In the genomic region with DNA sequence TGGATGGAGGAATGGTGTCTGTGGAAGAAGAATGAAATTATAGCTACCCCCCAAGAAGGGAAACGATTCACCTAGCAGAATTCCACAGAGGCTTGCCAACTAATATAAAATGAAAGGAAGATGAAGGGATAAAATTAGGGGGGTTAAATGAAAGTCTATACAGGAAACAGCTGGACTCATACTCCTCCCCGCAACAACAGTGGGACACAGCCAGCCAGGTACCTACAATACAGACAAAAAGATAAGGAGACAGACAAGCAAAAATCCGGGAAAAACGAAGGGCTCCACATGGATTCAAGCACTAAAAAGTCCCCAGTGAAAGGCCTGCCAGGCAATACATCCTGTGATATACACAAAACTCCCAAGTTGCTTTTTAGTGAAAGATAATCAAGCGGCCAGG, we compare ENCODE assay signal across 28 cellular contexts. TPM values are rescaled to one million over a fixed set of nuclear protein-coding genes. Genes with fewer than 3 reads are reported as not detected.
DNase-seq lines count a peak whose midpoint lies in the region; ATAC-seq, FAIRE-seq and TF ChIP-seq lines count a peak whose summit lies in the region.
"Had no signal": no experiment of that assay in that cellular context is flagged by ENCODE, and none has a peak within 500 bp of the region (broad histone marks: within the 10 kb centered on the region; RNA-seq: fewer than 3 reads in every experiment).

No MANE protein-coding gene starts in this region.

- H3K4me3 ChIP-seq in HUES6 (ENCODE audit: low read depth, low read length) (no peak overlapping the region), endothelial cell of umbilical vein (replicated peaks in 1 of 3; ENCODE audit: insufficient read depth in 1 of 3, low read depth in 1 of 3, low read length in 3 of 3) (no peak overlapping the region)
- H3K4me3 ChIP-seq: A549; BLaER1 treated with 17β-estradiol and CSF1 and Interleukin-3, amounts not matched to agents 10 nM and 100 nM; GM12878; GM23338 had no signal

- intact Hi-C loops in endothelial cell of umbilical vein (cut with micrococcal nuclease): no loop called here

- DNase-seq in central memory CD8-positive, alpha-beta T cell (ENCODE audit: low spot score in 2 of 2): no peak
- peak; percentile 11 for DNase-seq in endothelial cell of umbilical vein (ENCODE audit: low read depth, low spot score)
- no peak for DNase-seq in natural killer cell treated with Interleukin-12 subunit alpha and Interleukin-12 subunit beta and Interleukin-15 and Interleukin-18, amount 100 ng/mL, for 72 hours (ENCODE audit: low spot score)
- no peak for DNase-seq in hypothalamus (lab: John Stamatoyannopoulos, UW)
- no peak for DNase-seq in activated CD4-positive, CD25-positive, alpha-beta regulatory T cell treated with anti-CD3 and anti-CD28 coated beads, Interleukin-2, amount 50 U/mL, for 72 hours
- DNase-seq in activated CD8-positive, alpha-beta T cell treated with anti-CD3 and anti-CD28 coated beads, Interleukin-2, amount 10 ng/mL, durations not matched to agents 7 days and 5 days: no peak
- no peak for DNase-seq in NOMO-1 treated with DMSO at 0.1 percent for 48 hours (lab: John Stamatoyannopoulos, UW; ENCODE audit: unreplicated experiment)
- DNase-seq: 8988T; ACHN; AML-193; BE2C; CD4-positive, alpha-beta T cell; CD8-positive, alpha-beta memory T cell; DMS 273 treated with DMSO at 0.1 percent for 48 hours; DMS79; EL; GDM1; H9 had no signal

- H3K9me1 ChIP-seq in endothelial cell of umbilical vein (replicated peaks; ENCODE audit: control insufficient read depth, extremely low read depth, insufficient read depth, low read length): no peaks in the 10 kb centered on the region

- TF ChIP-seq POLR2A in endothelial cell of umbilical vein (IDR thresholded peaks at IDR 0.05; ENCODE audit: low read depth, low read length): no peak

- no peaks in the 10 kb centered on the region for H3K9me3 Mint-ChIP-seq in central memory CD8-positive, alpha-beta T cell
- H3K9me3 Mint-ChIP-seq in natural killer cell treated with Interleukin-12 subunit alpha and Interleukin-12 subunit beta and Interleukin-15 and Interleukin-18, amount 100 ng/mL, for 72 hours: no peaks in the 10 kb centered on the region
- no peaks in the 10 kb centered on the region for H3K9me3 Mint-ChIP-seq in activated CD8-positive, alpha-beta T cell treated with anti-CD3 and anti-CD28 coated beads, Interleukin-2, amount 10 ng/mL, durations not matched to agents 7 days and 5 days (ENCODE audit: insufficient read depth)
- H3K9me3 Mint-ChIP-seq: CD4-positive, alpha-beta T cell; CD8-positive, alpha-beta memory T cell had no signal

- peaks cover 19% of the 10 kb centered on the region for H3K36me3 Mint-ChIP-seq in central memory CD8-positive, alpha-beta T cell (ENCODE audit: insufficient read depth)
- peaks cover 16% of the 10 kb centered on the region for H3K36me3 Mint-ChIP-seq in natural killer cell treated with Interleukin-12 subunit alpha and Interleukin-12 subunit beta and Interleukin-15 and Interleukin-18, amount 100 ng/mL, for 72 hours
- H3K36me3 Mint-ChIP-seq in activated CD8-positive, alpha-beta T cell treated with anti-CD3 and anti-CD28 coated beads, Interleukin-2, amount 10 ng/mL, durations not matched to agents 7 days and 5 days (ENCODE audit: low read depth): peaks cover 49% of the 10 kb centered on the region

- peaks cover 4% of the 10 kb centered on the region; the same call in 1 of the 2 replicates for H3K36me3 ChIP-seq in HUES6 (ENCODE audit: control insufficient read depth, insufficient read depth, low read length)
- no peaks in the 10 kb centered on the region for H3K36me3 ChIP-seq in endothelial cell of umbilical vein (ENCODE audit: control insufficient read depth in 2 of 2, extremely low read depth in 1 of 2, insufficient read depth in 2 of 2, low read length in 2 of 2)

- peaks cover 2% of the 10 kb centered on the region for H3K79me2 ChIP-seq in endothelial cell of umbilical vein (ENCODE audit: control insufficient read depth, insufficient read depth, low read length)

- peaks cover 7% of the 10 kb centered on the region for H3K9me3 ChIP-seq in HUES6 (ENCODE audit: control insufficient read depth, insufficient read depth, low read depth, low read length)
- H3K9me3 ChIP-seq in endothelial cell of umbilical vein (replicated peaks; ENCODE audit: control insufficient read depth, insufficient read depth, low read length): no peaks in the 10 kb centered on the region
- H3K9me3 ChIP-seq: A549; BLaER1 treated with 17β-estradiol and CSF1 and Interleukin-3, amounts not matched to agents 10 nM and 100 nM had no signal

- H4K20me1 ChIP-seq in endothelial cell of umbilical vein (replicated peaks; ENCODE audit: control insufficient read depth, extremely low read depth, insufficient read depth, low read length): no peaks in the 10 kb centered on the region

- H3K9ac ChIP-seq in HUES6 (ENCODE audit: low read length): no peak overlapping the region
- no peak overlapping the region for H3K9ac ChIP-seq in endothelial cell of umbilical vein (replicated peaks; ENCODE audit: extremely low read depth, insufficient read depth, low read length)
- H3K9ac ChIP-seq: BLaER1 treated with 17β-estradiol and CSF1 and Interleukin-3, amounts not matched to agents 10 nM and 100 nM had no signal

- no peaks in the 10 kb centered on the region for H3K4me1 ChIP-seq in HUES6 (ENCODE audit: control insufficient read depth, insufficient read depth, low read length)
- H3K4me1 ChIP-seq in endothelial cell of umbilical vein (ENCODE audit: control insufficient read depth, extremely low read depth, insufficient read depth, low read length): peaks cover 4% of the 10 kb centered on the region

- peaks cover 60% of the 10 kb centered on the region for H3K4me1 Mint-ChIP-seq in central memory CD8-positive, alpha-beta T cell
- H3K4me1 Mint-ChIP-seq in natural killer cell treated with Interleukin-12 subunit alpha and Interleukin-12 subunit beta and Interleukin-15 and Interleukin-18, amount 100 ng/mL, for 72 hours (ENCODE audit: low read depth in 2 of 2): peaks cover 46 to 55% of the 10 kb centered on the region in 2 donors
- peaks cover 7% of the 10 kb centered on the region for H3K4me1 Mint-ChIP-seq in activated CD8-positive, alpha-beta T cell treated with anti-CD3 and anti-CD28 coated beads, Interleukin-2, amount 10 ng/mL, durations not matched to agents 7 days and 5 days (ENCODE audit: low read depth)
- H3K4me1 Mint-ChIP-seq: H9 had no signal

- H3K27ac ChIP-seq in HUES6 (ENCODE audit: low read depth, low read length): 0 out of 2 replicates have a peak overlapping the region, but pooled peaks have one; percentile 26
- peak overlapping the region; percentile 23 for H3K27ac ChIP-seq in endothelial cell of umbilical vein (ENCODE audit: insufficient read depth, low read depth, low read length)
- H3K27ac ChIP-seq: A549; BLaER1 treated with 17β-estradiol and CSF1 and Interleukin-3, amounts not matched to agents 10 nM and 100 nM had no signal

- dilution Hi-C loops in endothelial cell of umbilical vein (cut with MboI; ENCODE audit: extremely low pct_ligation_motif_present, low sequenced_read_pairs): no loop called here

- no peak overlapping the region for H3K4me2 ChIP-seq in endothelial cell of umbilical vein (ENCODE audit: insufficient read depth, low read length)
- H3K4me2 ChIP-seq: A549; BLaER1 treated with 17β-estradiol and CSF1 and Interleukin-3, amounts not matched to agents 10 nM and 100 nM; GM23338 had no signal

- BruUV-seq in endothelial cell of umbilical vein (replicated peaks; lab: Mats Ljungman, UMichigan): no TSS peak

- H2AFZ ChIP-seq in endothelial cell of umbilical vein (ENCODE audit: low read depth, low read length): no peak overlapping the region
- H2AFZ ChIP-seq: GM23338 had no signal

- H3K27me3 ChIP-seq in HUES6 (ENCODE audit: control insufficient read depth, insufficient read depth, low read length) (no peaks in the 10 kb centered on the region), endothelial cell of umbilical vein (ENCODE audit: control insufficient read depth in 2 of 2, insufficient read depth in 2 of 2, low read length in 2 of 2) (no peaks in the 10 kb centered on the region)
- H3K27me3 ChIP-seq: BE2C; BLaER1 treated with 17β-estradiol and CSF1 and Interleukin-3, amounts not matched to agents 10 nM and 100 nM had no signal

- no peak for ATAC-seq in central memory CD8-positive, alpha-beta T cell (replicated peaks; ENCODE audit: extremely low read depth, poor library complexity, severe bottlenecking)
- no peak for ATAC-seq in natural killer cell treated with Interleukin-12 subunit alpha and Interleukin-12 subunit beta and Interleukin-15 and Interleukin-18, amount 100 ng/mL, for 72 hours
- no peak for ATAC-seq in activated CD8-positive, alpha-beta T cell treated with anti-CD3 and anti-CD28 coated beads, Interleukin-2, amount 10 ng/mL, durations not matched to agents 7 days and 5 days
- ATAC-seq: A549, GM12878, GM23338, HCT116 had no signal

- H3K27ac Mint-ChIP-seq in central memory CD8-positive, alpha-beta T cell (ENCODE audit: low read depth): peak overlapping the region; percentile 56
- H3K27ac Mint-ChIP-seq in natural killer cell treated with Interleukin-12 subunit alpha and Interleukin-12 subunit beta and Interleukin-15 and Interleukin-18, amount 100 ng/mL, for 72 hours: peak overlapping the region; percentile 2 to 28
- no peak overlapping the region for H3K27ac Mint-ChIP-seq in activated CD8-positive, alpha-beta T cell treated with anti-CD3 and anti-CD28 coated beads, Interleukin-2, amount 10 ng/mL, durations not matched to agents 7 days and 5 days
- H3K27ac Mint-ChIP-seq: CD4-positive, alpha-beta T cell had no signal

- H3K27me3 Mint-ChIP-seq in central memory CD8-positive, alpha-beta T cell: no peaks in the 10 kb centered on the region
- H3K27me3 Mint-ChIP-seq in natural killer cell treated with Interleukin-12 subunit alpha and Interleukin-12 subunit beta and Interleukin-15 and Interleukin-18, amount 100 ng/mL, for 72 hours: no peaks in the 10 kb centered on the region
- H3K27me3 Mint-ChIP-seq in activated CD8-positive, alpha-beta T cell treated with anti-CD3 and anti-CD28 coated beads, Interleukin-2, amount 10 ng/mL, durations not matched to agents 7 days and 5 days (ENCODE audit: low read depth): no peaks in the 10 kb centered on the region
- H3K27me3 Mint-ChIP-seq: CD4-positive, alpha-beta T cell; CD8-positive, alpha-beta memory T cell had no signal

- TF ChIP-seq CTCF in endothelial cell of umbilical vein (IDR thresholded peaks at IDR 0.05; ENCODE audit: extremely low read depth in 1 of 2, insufficient read depth in 1 of 2, low read depth in 1 of 2, low read length in 2 of 2): no peak

- CTCF ChIA-PET in endothelial cell of umbilical vein (lab: Charles Lee): no interaction called here
- CTCF ChIA-PET in activated CD8-positive, alpha-beta T cell treated with anti-CD3 and anti-CD28 coated beads, Interleukin-2, amount 10 ng/mL, durations not matched to agents 7 days and 5 days (lab: Charles Lee): no interaction called here

- FAIRE-seq in endothelial cell of umbilical vein (lab: Jason Lieb, UNC): no peak
- FAIRE-seq: A549, D721Med, GM12878, GM18507 had no signal

- H3K4me3 Mint-ChIP-seq in central memory CD8-positive, alpha-beta T cell: no peak overlapping the region
- H3K4me3 Mint-ChIP-seq in natural killer cell treated with Interleukin-12 subunit alpha and Interleukin-12 subunit beta and Interleukin-15 and Interleukin-18, amount 100 ng/mL, for 72 hours: no peak overlapping the region
- no peak overlapping the region for H3K4me3 Mint-ChIP-seq in activated CD8-positive, alpha-beta T cell treated with anti-CD3 and anti-CD28 coated beads, Interleukin-2, amount 10 ng/mL, durations not matched to agents 7 days and 5 days
- H3K4me3 Mint-ChIP-seq: CD14-positive monocyte; CD4-positive, alpha-beta T cell; GM23338; H9 had no signal

- POLR2A ChIA-PET in endothelial cell of umbilical vein (lab: Charles Lee): no interaction called here
- POLR2A ChIA-PET in activated CD8-positive, alpha-beta T cell treated with anti-CD3 and anti-CD28 coated beads, Interleukin-2, amount 10 ng/mL, durations not matched to agents 7 days and 5 days (lab: Charles Lee): no interaction called here

RNA-seq across cellular contexts. Expression of gene CACNG1, which starts 47.9 kb away (rescaled TPM):
- total RNA-seq in endothelial cell of umbilical vein: not detected in 2 replicates
- polyA plus RNA-seq in endothelial cell of umbilical vein: not detected in 2 replicates
- not detected in 2 replicates for polyA plus RNA-seq in endothelial cell of umbilical vein (2011; cell fraction: cytosol; rRNA removed)
- polyA plus RNA-seq in endothelial cell of umbilical vein (2011; cell fraction: nucleus; rRNA removed): not detected in 2 replicates
- polyA plus RNA-seq in endothelial cell of umbilical vein (2012): not detected in 2 replicates
- polyA minus RNA-seq in endothelial cell of umbilical vein: not detected in 2 replicates
- not detected for polyA minus RNA-seq in endothelial cell of umbilical vein (2011; cell fraction: cytosol; rRNA and poly(A)+ RNA removed)
- polyA minus RNA-seq in endothelial cell of umbilical vein (2011; cell fraction: nucleus; rRNA and poly(A)+ RNA removed): not detected in 2 replicates
- total RNA-seq in natural killer cell treated with Interleukin-12 subunit alpha and Interleukin-12 subunit beta and Interleukin-15 and Interleukin-18, amount 100 ng/mL, for 72 hours: not detected
- not detected for total RNA-seq in activated CD8-positive, alpha-beta T cell treated with anti-CD3 and anti-CD28 coated beads, Interleukin-2, amount 10 ng/mL, durations not matched to agents 7 days and 5 days
- total RNA-seq: CD4-positive, alpha-beta T cell; CD8-positive, alpha-beta memory T cell; GM12878; GM23338; H4; H9 had no signal
- polyA plus RNA-seq: CD14-positive monocyte; CD8-positive, alpha-beta memory T cell; GM12878; GM23338 had no signal
